In the genomic region with DNA sequence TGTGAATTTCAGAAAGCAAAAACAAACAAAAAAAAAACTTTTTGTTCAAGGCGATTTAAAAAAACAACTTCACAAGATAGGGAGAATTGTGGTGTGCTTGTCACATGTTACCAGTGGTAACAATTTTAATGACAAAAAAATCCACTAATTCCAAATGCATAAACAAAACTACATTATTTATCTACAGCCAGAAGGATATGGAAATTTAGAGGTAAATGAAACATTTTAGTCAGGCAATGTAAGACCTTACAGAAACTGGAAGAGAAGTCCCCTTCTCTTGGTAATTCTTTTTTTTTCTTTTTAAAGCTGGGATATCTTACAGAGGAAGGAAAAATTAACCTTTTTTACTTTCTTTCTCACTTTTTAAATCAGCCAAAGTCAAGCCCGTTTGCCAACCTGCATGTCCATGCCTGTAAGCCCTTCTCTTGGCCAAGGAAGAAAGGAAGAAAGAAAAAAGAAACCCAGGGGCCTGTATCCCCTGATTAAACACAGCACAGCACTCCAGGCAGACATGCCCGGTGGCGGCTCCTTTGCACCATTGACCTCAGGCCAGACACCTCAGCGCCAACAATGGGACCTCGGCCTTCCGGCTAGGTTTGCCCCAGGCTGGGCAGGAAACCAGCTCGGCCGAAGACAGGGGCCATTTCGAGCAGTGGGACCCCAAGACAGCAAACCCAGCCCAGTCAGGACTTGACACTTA, we compare ENCODE assay signal across 10 cellular contexts. TPM values are rescaled to one million over a fixed set of nuclear protein-coding genes. Genes with fewer than 3 reads are reported as not detected.
A peak's percentile ranks its signal among the peaks of the same experiment; 100 is the strongest.
DNase-seq lines count a peak whose midpoint lies in the region; TF ChIP-seq lines count a peak whose summit lies in the region.
"Had no signal": no experiment of that assay in that cellular context is flagged by ENCODE, and none has a peak within 500 bp of the region (broad histone marks: within the 10 kb centered on the region; RNA-seq: fewer than 3 reads in every experiment).

No MANE protein-coding gene starts in this region.

- in situ Hi-C loops in transverse colon (cut with MboI; ENCODE audit: low pct_ligation_motif_present in 1 of 4, low pct_unique_long_range_greater_than_20kb in 1 of 4, low sequenced_read_pairs in 3 of 4), result loop anchor here in 3 of 4 donors (25.0 kb wide), 3 partner anchors 809 to 1309 kb away; no protein-coding TSS in a partner anchor

- 7 to 9% methylated on average over 3 to 10 of the region's 10 CpGs for WGBS in transverse colon (ENCODE audit: low coverage in 1 of 2), 2 donors

- TF ChIP-seq CTCF in transverse colon (IDR thresholded peaks at IDR 0.05), result no peak
- TF ChIP-seq CTCF in GM10266 (IDR thresholded peaks at IDR 0.05; ENCODE audit: control insufficient read depth, insufficient read depth, low read depth, missing control alignments), result no peak

- TF ChIP-seq POLR2A in transverse colon (IDR thresholded peaks at IDR 0.05), result no peak

- H3K27ac ChIP-seq in SJSA1 (peak overlapping the region; percentile 93), transverse colon (peak overlapping the region; percentile 95 to 99 (median 98))
- H3K27ac ChIP-seq: pancreas had no signal

- H3K27me3 ChIP-seq in SJSA1 (replicated peaks) (no peaks in the 10 kb centered on the region), transverse colon (peaks cover 63% of the 10 kb centered on the region)

- H3K4me3 ChIP-seq in SJSA1, result peak overlapping the region; percentile 57
- peak overlapping the region; percentile 58 to 67 (median 60) for H3K4me3 ChIP-seq in transverse colon
- H3K4me3 ChIP-seq: pancreas had no signal

- TF ChIP-seq EP300 in transverse colon (IDR thresholded peaks at IDR 0.05; ENCODE audit: low read depth), result no peak

- peaks cover 36% of the 10 kb centered on the region for H3K36me3 ChIP-seq in SJSA1
- H3K36me3 ChIP-seq in transverse colon, result no peaks in the 10 kb centered on the region
- H3K36me3 ChIP-seq: pancreas had no signal

- intact Hi-C loops in transverse colon (cut with DNase I; ENCODE audit: low total_unique reads), result no loop called here

- peak; percentile 60 for DNase-seq in activated effector memory CD4-positive, alpha-beta T cell treated with anti-CD3 and anti-CD28 coated beads, Interleukin-2, amount 50 U/mL, for 16 hours
- no peak for DNase-seq in activated effector memory CD4-positive, alpha-beta T cell treated with Interleukin-2 at 50 U/mL for 16 hours
- no peak for DNase-seq in SJSA1 (ENCODE audit: low read depth in 1 of 2, low spot score in 2 of 2)
- peak; percentile 72 for DNase-seq in kidney tubule cell (ENCODE audit: low spot score)
- peak; percentile 47 for DNase-seq in transverse colon
- no peak for DNase-seq in GM19240 (ENCODE audit: insufficient read length, low spot score)
- DNase-seq in LoVo (ENCODE audit: low spot score), result no peak
- no peak for DNase-seq in GM10266 (ENCODE audit: extremely low spot score)
- DNase-seq: activated CD4-positive, alpha-beta T cell treated with anti-CD3 and anti-CD28 coated beads, Interleukin-2, amount 10 ng/mL, durations not matched to agents 24 days and 14 days had no signal

- H3K9me3 ChIP-seq in SJSA1 (replicated peaks) (no peaks in the 10 kb centered on the region), transverse colon (no peaks in the 10 kb centered on the region)
- H3K9me3 ChIP-seq: pancreas had no signal

- H3K4me1 ChIP-seq in SJSA1 (replicated peaks) (peaks cover 63% of the 10 kb centered on the region), transverse colon (peaks cover 0 to 44% (median 26%) of the 10 kb centered on the region in 4 donors)

RNA-seq across cellular contexts. Expression of a gene that starts 3.0 kb away (rescaled TPM):
- 8.6 and 15.5 TPM in 2 replicates for total RNA-seq in SJSA1 (2014; rRNA removed; shearing (Covaris generic))
- 10 to 100 TPM; 19.8 to 68.9 (median 36.4) TPM for total RNA-seq in transverse colon
- total RNA-seq: activated CD4-positive, alpha-beta T cell treated with anti-CD3 and anti-CD28 coated beads, Interleukin-2, amount 10 ng/mL, durations not matched to agents 24 days and 14 days had no signal

RNA-seq across cellular contexts. Expression of a gene that starts 5.7 kb away (rescaled TPM):
- 7.0 and 16.3 TPM in 2 replicates for total RNA-seq in SJSA1 (2014; rRNA removed; shearing (Covaris generic))
- 100 to 1,000 TPM in 1 of 4 donors, 10 to 100 TPM in 3; 19.5 to 130 (median 50.6) TPM for total RNA-seq in transverse colon
- total RNA-seq: activated CD4-positive, alpha-beta T cell treated with anti-CD3 and anti-CD28 coated beads, Interleukin-2, amount 10 ng/mL, durations not matched to agents 24 days and 14 days had no signal

RNA-seq across cellular contexts. Expression of a gene that starts 13.9 kb away (rescaled TPM):
- 4.4 and 5.9 TPM in 2 replicates for total RNA-seq in SJSA1 (2014; rRNA removed; shearing (Covaris generic))
- total RNA-seq in transverse colon, result 10 to 100 TPM in 1 of 4 donors, 1 to 10 TPM in 3; 4.5 to 21.3 (median 7.7) TPM
- total RNA-seq: activated CD4-positive, alpha-beta T cell treated with anti-CD3 and anti-CD28 coated beads, Interleukin-2, amount 10 ng/mL, durations not matched to agents 24 days and 14 days; pancreas had no signal

RNA-seq across cellular contexts. Expression of a gene that starts 14.6 kb away (rescaled TPM):
- 0.09 and 2.9 TPM in 2 replicates for total RNA-seq in SJSA1 (2014; rRNA removed; shearing (Covaris generic))
- total RNA-seq in transverse colon, result 10 to 100 TPM in 3 of 4 donors, 1 to 10 TPM in 1; 7.0 to 22.9 (median 12.8) TPM
- total RNA-seq: activated CD4-positive, alpha-beta T cell treated with anti-CD3 and anti-CD28 coated beads, Interleukin-2, amount 10 ng/mL, durations not matched to agents 24 days and 14 days had no signal

RNA-seq across cellular contexts. Expression of a gene that starts 18.7 kb away (rescaled TPM):
- 0.13 and 1.8 TPM in 2 replicates for total RNA-seq in SJSA1 (2014; rRNA removed; shearing (Covaris generic))
- 10 to 100 TPM; 14.1 to 27.3 (median 15.7) TPM for total RNA-seq in transverse colon
- total RNA-seq: activated CD4-positive, alpha-beta T cell treated with anti-CD3 and anti-CD28 coated beads, Interleukin-2, amount 10 ng/mL, durations not matched to agents 24 days and 14 days had no signal

Comparison
In these comparisons a context has a peak if more than half of its experiments do, and no peak if none do; other contexts are left out.
1. DNase-seq: peak in activated effector memory CD4-positive, alpha-beta T cell treated with anti-CD3 and anti-CD28 coated beads, Interleukin-2, amount 50 U/mL, for 16 hours (single experiment), kidney tubule cell (single experiment) and transverse colon (single experiment); none in activated effector memory CD4-positive, alpha-beta T cell treated with Interleukin-2 at 50 U/mL for 16 hours (single experiment), SJSA1 (0 of 2), GM19240 (single experiment), LoVo (single experiment) and GM10266 (single experiment).